In the genomic region with DNA sequence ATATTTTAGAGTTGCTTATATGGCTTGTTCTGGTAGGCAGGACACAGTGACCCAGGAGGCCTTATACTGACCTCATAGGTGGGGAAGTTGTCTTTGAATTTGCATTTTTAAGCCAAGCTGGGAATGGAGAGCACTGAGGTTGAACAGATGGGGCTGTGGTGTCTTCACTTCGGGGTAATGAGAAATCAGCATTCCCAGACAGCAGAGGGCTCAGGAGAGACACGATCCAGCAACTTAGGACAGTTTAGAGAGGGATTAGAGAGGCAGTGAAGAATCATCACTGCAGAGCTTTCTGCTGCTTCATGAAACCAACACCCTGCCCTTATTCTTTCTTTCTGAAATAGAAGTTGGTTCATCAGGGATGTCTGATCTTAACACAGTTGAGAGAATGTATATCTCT, we compare ENCODE assay signal across 34 cellular contexts.
DNase-seq lines count a peak whose midpoint lies in the region; ATAC-seq and TF ChIP-seq lines count a peak whose summit lies in the region.
"Had no signal": no experiment of that assay in that cellular context is flagged by ENCODE, and none has a peak within 500 bp of the region (broad histone marks: within the 10 kb centered on the region; RNA-seq: fewer than 3 reads in every experiment).

No MANE protein-coding gene starts in this region.

- no peaks in the 10 kb centered on the region for H4K20me1 ChIP-seq in SK-N-SH (ENCODE audit: insufficient read depth)

- no peaks in the 10 kb centered on the region for H3K79me2 ChIP-seq in SK-N-SH (ENCODE audit: insufficient read depth)

- TF ChIP-seq CTCF in SK-N-SH (IDR thresholded peaks at IDR 0.05) (no peak), epithelial cell of proximal tubule (conservative IDR thresholded peaks at IDR 0.05; ENCODE audit: low read depth, low read length) (peak; percentile 25)

- no peak for ATAC-seq in SK-N-SH treated with all-trans-retinoic acid at 6 μM for 48 hours
- ATAC-seq: activated naive CD8-positive, alpha-beta T cell treated with anti-CD3 and anti-CD28 coated beads, Interleukin-2, amount 50 U/mL, for 24 hours; psoas muscle had no signal

- no peak overlapping the region for H3K27ac ChIP-seq in SK-N-SH (ENCODE audit: low read depth in 2 of 2, low read length in 1 of 2)
- H3K27ac ChIP-seq: cardiac muscle cell, colonic mucosa, KMS-11, neutrophil, Peyer's patch, psoas muscle, sigmoid colon, stomach had no signal

- DNase-seq in SK-N-SH (no peak), NCI-H82 (lab: John Stamatoyannopoulos, UW) (peak; percentile 89), epithelial cell of proximal tubule (ENCODE audit: low read depth) (no peak), COLO829 (ENCODE audit: low spot score) (no peak), HCEC 1CT (no peak)
- DNase-seq in NK-92 treated with Interleukin-12 subunit alpha and Interleukin-12 subunit beta, amount 100 ng/mL, for 24 hours (lab: John Stamatoyannopoulos, UW), result no peak
- DNase-seq: ACHN; activated B cell treated with CpG ODN at 0.5 μM for 24 hours; activated CD4-positive, alpha-beta T cell treated with anti-CD3 and anti-CD28 coated beads, Interleukin-2, amount 50 U/mL, for 48 hours; activated naive CD4-positive, alpha-beta T cell; activated naive CD8-positive, alpha-beta T cell treated with anti-CD3 and anti-CD28 coated beads, Interleukin-2, amount 50 U/mL, for 24 hours; CD8-positive, alpha-beta memory T cell; colonic mucosa; effector memory CD4-positive, alpha-beta T cell; glutamatergic neuron; kidney; midbrain; MM.1S; naive B cell; NCI-H1417; NCI-H2029; NCI-H2227 treated with DMSO at 0.1 percent for 48 hours; Peyer's patch; psoas muscle; SHP77 treated with DMSO at 0.1 percent for 48 hours; sigmoid colon; stimulated activated CD4-positive, alpha-beta T cell treated with anti-CD3 and anti-CD28 coated beads, Interleukin-4, amount 100 ng/mL, for 1 hour; stomach; T1000 had no signal

- H3K9ac ChIP-seq in SK-N-SH, result no peak overlapping the region
- H3K9ac ChIP-seq: KMS-11 had no signal

- TF ChIP-seq EP300 in SK-N-SH (IDR thresholded peaks at IDR 0.05; ENCODE audit: borderline replicate concordance in 1 of 2, low read depth in 1 of 2, low read length in 1 of 2), result no peak

- 7% methylated on average over 2 of the region's 2 CpGs for WGBS in SK-N-SH (ENCODE audit: low lambda C conversion rate)

- CTCF ChIA-PET in SK-N-SH (lab: Yijun Ruan, JAX), result interaction anchor here (0.9 to 1.1 kb wide), 5 partner anchors 9 to 283 kb away, joined by 3 to 6 read pairs (median 3); no protein-coding TSS in a partner anchor

- no peaks in the 10 kb centered on the region for H3K27me3 ChIP-seq in SK-N-SH (ENCODE audit: insufficient read depth)
- H3K27me3 ChIP-seq: cardiac muscle cell, colonic mucosa, neutrophil, Peyer's patch, sigmoid colon, stomach had no signal

- peak; percentile 57 for TF ChIP-seq RAD21 in SK-N-SH (IDR thresholded peaks at IDR 0.05; ENCODE audit: low read length)

- POLR2A ChIA-PET in SK-N-SH (lab: Yijun Ruan, JAX), result no interaction called here

- peaks cover 0 to 3% of the 10 kb centered on the region in 2 experiments for H3K36me3 ChIP-seq in SK-N-SH (replicated peaks in 1 of 2; ENCODE audit: control insufficient read depth in 1 of 2, insufficient read depth in 2 of 2, low read length in 1 of 2)
- H3K36me3 ChIP-seq: cardiac muscle cell, colonic mucosa, HAP-1, neutrophil, Peyer's patch, sigmoid colon, stomach had no signal

- no peak overlapping the region for H2AFZ ChIP-seq in SK-N-SH (ENCODE audit: low read depth)

- no peak overlapping the region for H3K4me3 ChIP-seq in SK-N-SH (ENCODE audit: low read depth in 2 of 2, low read length in 1 of 2)
- no peak overlapping the region for H3K4me3 ChIP-seq in epithelial cell of proximal tubule (ENCODE audit: low read depth, low read length)
- H3K4me3 ChIP-seq: cardiac muscle cell, colonic mucosa, HAP-1, Peyer's patch, psoas muscle, sigmoid colon, stomach had no signal

- no peaks in the 10 kb centered on the region for H3K9me3 ChIP-seq in SK-N-SH
- H3K9me3 ChIP-seq: colonic mucosa, HAP-1, neutrophil, Peyer's patch, psoas muscle, sigmoid colon, stomach had no signal

- no peak overlapping the region for H3K4me2 ChIP-seq in SK-N-SH
- H3K4me2 ChIP-seq: KMS-11 had no signal

- H3K4me1 ChIP-seq in SK-N-SH (ENCODE audit: control insufficient read depth in 1 of 2, insufficient read depth in 2 of 2, low read depth in 1 of 2, low read length in 1 of 2), result peaks cover 0 to 3% of the 10 kb centered on the region in 2 experiments; a peak in 2 of 4 replicates
- H3K4me1 ChIP-seq: colonic mucosa, HAP-1, Peyer's patch, psoas muscle, sigmoid colon, stomach had no signal

- H3F3A ChIP-seq in SK-N-SH (replicated peaks; ENCODE audit: insufficient read depth), result no peaks in the 10 kb centered on the region

- no peaks in the 10 kb centered on the region for H3K9me2 ChIP-seq in SK-N-SH

TF ChIP-seq in SK-N-SH, 30 proteins besides CTCF, POLR2A, EP300 and RAD21:
- TF ChIP-seq FOSL2 (IDR thresholded peaks at IDR 0.05; ENCODE audit: borderline replicate concordance, low read depth) (no peak), SMC3 (IDR thresholded peaks at IDR 0.05; ENCODE audit: low read depth, low read length) (peak; percentile 19; the same call in 1 of the 2 replicates)
TF ChIP-seq in SK-N-SH: peak in this region for 1.

TF ChIP-seq in SK-N-SH treated with all-trans-retinoic acid at 6 μM for 48 hours, 23 proteins besides CTCF, POLR2A, EP300 and RAD21:
- TF ChIP-seq ESRRG (CRISPR knock-in tag; IDR thresholded peaks at IDR 0.05) (no peak), TCF4 (CRISPR knock-in tag; IDR thresholded peaks at IDR 0.05; ENCODE audit: borderline replicate concordance) (no peak), ISL1 (CRISPR knock-in tag; IDR thresholded peaks at IDR 0.05) (no peak), ZNF8 (CRISPR knock-in tag; IDR thresholded peaks at IDR 0.05) (no peak), TOX (CRISPR knock-in tag; IDR thresholded peaks at IDR 0.05; ENCODE audit: borderline replicate concordance) (no peak), POU6F1 (CRISPR knock-in tag; IDR thresholded peaks at IDR 0.05; ENCODE audit: borderline replicate concordance, low read depth) (no peak), SNAI2 (CRISPR knock-in tag; IDR thresholded peaks at IDR 0.05) (no peak), ZFP3 (CRISPR knock-in tag; IDR thresholded peaks at IDR 0.05) (no peak), ARNTL (CRISPR knock-in tag; IDR thresholded peaks at IDR 0.05; ENCODE audit: borderline replicate concordance, low read depth) (no peak), ZNF70 (CRISPR knock-in tag; IDR thresholded peaks at IDR 0.05) (no peak), CSDC2 (CRISPR knock-in tag; IDR thresholded peaks at IDR 0.05) (no peak), GLIS3 (CRISPR knock-in tag; IDR thresholded peaks at IDR 0.05) (no peak), TSHZ2 (CRISPR knock-in tag; IDR thresholded peaks at IDR 0.05) (no peak), BACH2 (CRISPR knock-in tag; IDR thresholded peaks at IDR 0.05; ENCODE audit: borderline replicate concordance) (no peak), RARB (CRISPR knock-in tag; IDR thresholded peaks at IDR 0.05) (no peak)
TF ChIP-seq in SK-N-SH treated with all-trans-retinoic acid at 6 μM for 48 hours: peak in this region for 0.
